Comparison of ENCODE assay signal across 16 cellular contexts in the genomic region with DNA sequence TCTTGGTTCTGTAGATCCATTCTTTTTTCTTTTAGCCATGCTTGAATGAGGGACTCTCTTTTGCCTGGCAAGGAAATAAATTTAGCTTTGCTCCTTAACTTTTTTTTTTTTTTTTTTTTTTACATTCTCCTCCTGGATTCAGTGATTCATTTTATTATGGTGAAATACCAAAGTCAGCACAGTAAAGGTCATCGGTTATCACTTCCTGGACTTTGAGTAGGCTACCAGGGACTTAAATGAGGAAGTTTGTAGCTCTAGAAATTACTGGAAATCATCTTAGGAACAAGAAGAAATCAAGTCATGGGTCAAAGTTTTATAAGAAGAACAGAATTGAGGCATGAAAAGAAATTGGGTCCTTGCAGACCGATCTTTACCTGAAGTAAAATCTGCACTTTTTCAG.
DNase-seq lines count a peak whose midpoint lies in the region; ATAC-seq, FAIRE-seq and TF ChIP-seq lines count a peak whose summit lies in the region.
"Had no signal": no experiment of that assay in that cellular context is flagged by ENCODE, and none has a peak within 500 bp of the region (broad histone marks: within the 10 kb centered on the region; RNA-seq: fewer than 3 reads in every experiment).

No MANE protein-coding gene starts in this region.

- H3K9me3 ChIP-seq in HepG2 (ENCODE audit: low read length): no peaks in the 10 kb centered on the region
- H3K9me3 ChIP-seq: uterus had no signal

- in situ Hi-C loops in HepG2 (cut with HindIII; ENCODE audit: extremely low pct_ligation_motif_present, low pct_unique_long_range_greater_than_20kb): no loop called here

- intact Hi-C loops in HepG2 (cut with micrococcal nuclease; ENCODE audit: unreplicated experiment): no loop called here

- DNase-seq in AG08395 (ENCODE audit: low spot score) (peak; percentile 38), NB4 (ENCODE audit: low read depth) (peak; percentile 28), HepG2 (ENCODE audit: low spot score) (peak; percentile 48), progenitor cell of endocrine pancreas (ENCODE audit: low spot score, unreplicated experiment) (no peak), chondrocyte (ENCODE audit: low spot score) (no peak), Ammon's horn (ENCODE audit: low spot score) (no peak)
- no peak for DNase-seq in activated CD4-positive, alpha-beta T cell treated with anti-CD3 and anti-CD28 coated beads for 48 hours
- DNase-seq: activated CD4-positive, alpha-beta T cell treated with anti-CD3 and anti-CD28 coated beads, Interleukin-2, amount 50 U/mL, for 1 hour; activated gamma-delta T cell treated with Interleukin-2 at 50 U/mL for 16 hours; central memory CD4-positive, alpha-beta T cell; left cardiac atrium; NCI-H2107; uterus had no signal

- TF ChIP-seq RAD21 in HepG2 (CRISPR knock-in tag; IDR thresholded peaks at IDR 0.05): no peak

- FAIRE-seq in colon (lab: Jason Lieb, UNC) (peak; percentile 49), HepG2 (lab: Jason Lieb, UNC) (no peak)
- FAIRE-seq: frontal cortex had no signal

- no peaks in the 10 kb centered on the region for H3K36me3 Mint-ChIP-seq in progenitor cell of endocrine pancreas (ENCODE audit: insufficient read depth)
- H3K36me3 Mint-ChIP-seq in chondrocyte (ENCODE audit: low read depth): no peaks in the 10 kb centered on the region
- H3K36me3 Mint-ChIP-seq: IgD-negative memory B cell had no signal

- ATAC-seq in HepG2: no peak

- no TSS peak for BruUV-seq in HepG2 (replicated peaks; lab: Mats Ljungman, UMichigan)

- no peak overlapping the region for H2AFZ ChIP-seq in HepG2 (ENCODE audit: low read length)

- POLR2A ChIA-PET in HepG2 (lab: Yijun Ruan, JAX): interaction anchor here (4.1 kb wide), 1 partner anchor 13 kb away, joined by 17 read pairs; no protein-coding TSS in a partner anchor

- H3K27me3 ChIP-seq in HepG2 (ENCODE audit: control insufficient read depth in 1 of 2, insufficient read depth in 2 of 2, low read length in 2 of 2): no peaks in the 10 kb centered on the region
- H3K27me3 ChIP-seq: uterus had no signal

- 82% methylated on average over 2 of the region's 2 CpGs for WGBS in HepG2 (ENCODE audit: low lambda C conversion rate)

- H3K27ac Mint-ChIP-seq in progenitor cell of endocrine pancreas: no peak overlapping the region
- no peak overlapping the region for H3K27ac Mint-ChIP-seq in chondrocyte (ENCODE audit: unreplicated experiment)
- H3K27ac Mint-ChIP-seq: IgD-negative memory B cell had no signal

- H3K9me3 Mint-ChIP-seq in progenitor cell of endocrine pancreas (ENCODE audit: low read depth) (no peaks in the 10 kb centered on the region), chondrocyte (ENCODE audit: low read depth) (no peaks in the 10 kb centered on the region)

- peaks cover 56% of the 10 kb centered on the region for H3K4me1 ChIP-seq in HepG2 (ENCODE audit: insufficient read depth, low read length)
- H3K4me1 ChIP-seq: uterus had no signal

- H3K4me2 ChIP-seq in HepG2 (ENCODE audit: low read depth, low read length): no peak overlapping the region

- H3K4me3 ChIP-seq in NB4 (ENCODE audit: low read depth, low read length) (no peak overlapping the region), HepG2 (replicated peaks in 1 of 3; ENCODE audit: insufficient read depth in 1 of 3, low read depth in 2 of 3, low read length in 3 of 3) (no peak overlapping the region)
- H3K4me3 ChIP-seq: uterus had no signal

- no peaks in the 10 kb centered on the region for H4K20me1 ChIP-seq in HepG2 (ENCODE audit: insufficient read depth, low read length)

- TF ChIP-seq CTCF in NB4 (IDR thresholded peaks at IDR 0.05; ENCODE audit: low read depth, low read length) (no peak), HepG2 (CRISPR knock-in tag; IDR thresholded peaks at IDR 0.05) (no peak), progenitor cell of endocrine pancreas (IDR thresholded peaks at IDR 0.05; ENCODE audit: unreplicated experiment) (no peak), chondrocyte (IDR thresholded peaks at IDR 0.05) (no peak)

- no peak for TF ChIP-seq EP300 in HepG2 (IDR thresholded peaks at IDR 0.05; ENCODE audit: low read depth in 2 of 2, low read length in 2 of 2)
- no peak for TF ChIP-seq EP300 in HepG2 (CRISPR knock-in tag; IDR thresholded peaks at IDR 0.05; ENCODE audit: borderline replicate concordance)

- peak overlapping the region; percentile 5 for H3K27ac ChIP-seq in HepG2 (ENCODE audit: extremely low read length, insufficient read depth, low read length)
- H3K27ac ChIP-seq: uterus had no signal

- H3K27me3 Mint-ChIP-seq in progenitor cell of endocrine pancreas: no peaks in the 10 kb centered on the region
- H3K27me3 Mint-ChIP-seq in chondrocyte (ENCODE audit: low read depth): no peaks in the 10 kb centered on the region

- no peaks in the 10 kb centered on the region for H3K4me1 Mint-ChIP-seq in progenitor cell of endocrine pancreas (ENCODE audit: low read depth)
- peaks cover 19% of the 10 kb centered on the region for H3K4me1 Mint-ChIP-seq in chondrocyte (ENCODE audit: low read depth)
- H3K4me1 Mint-ChIP-seq: IgD-negative memory B cell had no signal

- CTCF ChIA-PET in HepG2 (lab: Yijun Ruan, JAX; ENCODE audit: low intra/inter-chr PET ratio, low total read pairs): no interaction called here

- no peak overlapping the region for H3K9ac ChIP-seq in HepG2 (ENCODE audit: insufficient read depth, low read depth, low read length)

- H3K4me3 Mint-ChIP-seq in progenitor cell of endocrine pancreas (ENCODE audit: low read depth) (no peak overlapping the region), chondrocyte (ENCODE audit: unreplicated experiment) (no peak overlapping the region)
- H3K4me3 Mint-ChIP-seq: IgD-negative memory B cell had no signal

- H3K36me3 ChIP-seq in HepG2 (replicated peaks in 1 of 2; ENCODE audit: control insufficient read depth in 1 of 2, insufficient read depth in 2 of 2, low read length in 2 of 2): no peaks in the 10 kb centered on the region
- H3K36me3 ChIP-seq: uterus had no signal

- H3K79me2 ChIP-seq in HepG2 (ENCODE audit: insufficient read depth, low read length): no peaks in the 10 kb centered on the region

- TF ChIP-seq POLR2A in NB4 (IDR thresholded peaks at IDR 0.05; ENCODE audit: extremely low read depth, insufficient read length) (no peak), HepG2 (IDR thresholded peaks at IDR 0.05; ENCODE audit: insufficient read depth in 1 of 2, low read depth in 2 of 2, low read length in 2 of 2) (no peak)

TF ChIP-seq in HepG2, 621 proteins besides CTCF, POLR2A, EP300 and RAD21 (continues in another document):
- TF ChIP-seq YEATS2 (CRISPR knock-in tag; IDR thresholded peaks at IDR 0.05; ENCODE audit: borderline replicate concordance) (no peak), GATAD2A (CRISPR knock-in tag; IDR thresholded peaks at IDR 0.05) (no peak), ZNF557 (CRISPR knock-in tag; IDR thresholded peaks at IDR 0.05) (no peak), ZSCAN29 (CRISPR knock-in tag; conservative IDR thresholded peaks at IDR 0.05) (no peak), HNF4A (CRISPR knock-in tag; IDR thresholded peaks at IDR 0.05) (peak; percentile 16; the same call in 1 of the 2 replicates), SETDB1 (CRISPR knock-in tag; IDR thresholded peaks at IDR 0.05; ENCODE audit: borderline replicate concordance) (no peak), ELF3 (CRISPR knock-in tag; IDR thresholded peaks at IDR 0.05) (0 out of 2 replicates have a peak, but pooled peaks have one; percentile 28)
- TF ChIP-seq, protein P1, sequence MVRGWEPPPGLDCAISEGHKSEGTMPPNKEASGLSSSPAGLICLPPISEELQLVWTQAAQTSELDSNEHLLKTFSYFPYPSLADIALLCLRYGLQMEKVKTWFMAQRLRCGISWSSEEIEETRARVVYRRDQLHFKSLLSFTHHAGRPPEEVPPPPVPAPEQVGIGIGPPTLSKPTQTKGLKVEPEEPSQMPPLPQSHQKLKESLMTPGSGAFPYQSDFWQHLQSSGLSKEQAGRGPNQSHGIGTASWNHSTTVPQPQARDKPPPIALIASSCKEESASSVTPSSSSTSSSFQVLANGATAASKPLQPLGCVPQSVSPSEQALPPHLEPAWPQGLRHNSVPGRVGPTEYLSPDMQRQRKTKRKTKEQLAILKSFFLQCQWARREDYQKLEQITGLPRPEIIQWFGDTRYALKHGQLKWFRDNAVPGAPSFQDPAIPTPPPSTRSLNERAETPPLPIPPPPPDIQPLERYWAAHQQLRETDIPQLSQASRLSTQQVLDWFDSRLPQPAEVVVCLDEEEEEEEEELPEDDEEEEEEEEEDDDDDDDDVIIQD (CRISPR knock-in tag; IDR thresholded peaks at IDR 0.05; ENCODE audit: low read depth): 0 out of 2 replicates have a peak, but pooled peaks have one; percentile 47
- TF ChIP-seq, protein P2, sequence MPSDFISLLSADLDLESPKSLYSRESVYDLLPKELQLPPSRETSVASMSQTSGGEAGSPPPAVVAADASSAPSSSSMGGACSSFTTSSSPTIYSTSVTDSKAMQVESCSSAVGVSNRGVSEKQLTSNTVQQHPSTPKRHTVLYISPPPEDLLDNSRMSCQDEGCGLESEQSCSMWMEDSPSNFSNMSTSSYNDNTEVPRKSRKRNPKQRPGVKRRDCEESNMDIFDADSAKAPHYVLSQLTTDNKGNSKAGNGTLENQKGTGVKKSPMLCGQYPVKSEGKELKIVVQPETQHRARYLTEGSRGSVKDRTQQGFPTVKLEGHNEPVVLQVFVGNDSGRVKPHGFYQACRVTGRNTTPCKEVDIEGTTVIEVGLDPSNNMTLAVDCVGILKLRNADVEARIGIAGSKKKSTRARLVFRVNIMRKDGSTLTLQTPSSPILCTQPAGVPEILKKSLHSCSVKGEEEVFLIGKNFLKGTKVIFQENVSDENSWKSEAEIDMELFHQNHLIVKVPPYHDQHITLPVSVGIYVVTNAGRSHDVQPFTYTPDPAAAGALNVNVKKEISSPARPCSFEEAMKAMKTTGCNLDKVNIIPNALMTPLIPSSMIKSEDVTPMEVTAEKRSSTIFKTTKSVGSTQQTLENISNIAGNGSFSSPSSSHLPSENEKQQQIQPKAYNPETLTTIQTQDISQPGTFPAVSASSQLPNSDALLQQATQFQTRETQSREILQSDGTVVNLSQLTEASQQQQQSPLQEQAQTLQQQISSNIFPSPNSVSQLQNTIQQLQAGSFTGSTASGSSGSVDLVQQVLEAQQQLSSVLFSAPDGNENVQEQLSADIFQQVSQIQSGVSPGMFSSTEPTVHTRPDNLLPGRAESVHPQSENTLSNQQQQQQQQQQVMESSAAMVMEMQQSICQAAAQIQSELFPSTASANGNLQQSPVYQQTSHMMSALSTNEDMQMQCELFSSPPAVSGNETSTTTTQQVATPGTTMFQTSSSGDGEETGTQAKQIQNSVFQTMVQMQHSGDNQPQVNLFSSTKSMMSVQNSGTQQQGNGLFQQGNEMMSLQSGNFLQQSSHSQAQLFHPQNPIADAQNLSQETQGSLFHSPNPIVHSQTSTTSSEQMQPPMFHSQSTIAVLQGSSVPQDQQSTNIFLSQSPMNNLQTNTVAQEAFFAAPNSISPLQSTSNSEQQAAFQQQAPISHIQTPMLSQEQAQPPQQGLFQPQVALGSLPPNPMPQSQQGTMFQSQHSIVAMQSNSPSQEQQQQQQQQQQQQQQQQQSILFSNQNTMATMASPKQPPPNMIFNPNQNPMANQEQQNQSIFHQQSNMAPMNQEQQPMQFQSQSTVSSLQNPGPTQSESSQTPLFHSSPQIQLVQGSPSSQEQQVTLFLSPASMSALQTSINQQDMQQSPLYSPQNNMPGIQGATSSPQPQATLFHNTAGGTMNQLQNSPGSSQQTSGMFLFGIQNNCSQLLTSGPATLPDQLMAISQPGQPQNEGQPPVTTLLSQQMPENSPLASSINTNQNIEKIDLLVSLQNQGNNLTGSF (CRISPR knock-in tag; IDR thresholded peaks at IDR 0.05): no peak

Comparison
In these comparisons a context has a peak if more than half of its experiments do, and no peak if none do; other contexts are left out.
1. DNase-seq: peak in AG08395 (single experiment), NB4 (single experiment) and HepG2 (single experiment); none in progenitor cell of endocrine pancreas (single experiment), activated CD4-positive, alpha-beta T cell treated with anti-CD3 and anti-CD28 coated beads for 48 hours (single experiment), chondrocyte (single experiment) and Ammon's horn (single experiment).